3 cellular contexts compared by ENCODE assay signal in genomic region chr15:57615951-57616496, GRCh38. TPM values are rescaled to one million over a fixed set of nuclear protein-coding genes. Genes with fewer than 3 reads are reported as not detected.
"Had no signal": no experiment of that assay in that cellular context is flagged by ENCODE, and none has a peak within 500 bp of the region (broad histone marks: within the 10 kb centered on the region; RNA-seq: fewer than 3 reads in every experiment).

No MANE protein-coding gene starts in this region.

RNA-seq across cellular contexts. Expression of gene MYZAP, which starts 24.3 kb away (rescaled TPM):
- total RNA-seq: HepG2, IMR-90, NCI-H460 had no signal
- polyA plus RNA-seq: HepG2, IMR-90 had no signal
